In the genomic region with DNA sequence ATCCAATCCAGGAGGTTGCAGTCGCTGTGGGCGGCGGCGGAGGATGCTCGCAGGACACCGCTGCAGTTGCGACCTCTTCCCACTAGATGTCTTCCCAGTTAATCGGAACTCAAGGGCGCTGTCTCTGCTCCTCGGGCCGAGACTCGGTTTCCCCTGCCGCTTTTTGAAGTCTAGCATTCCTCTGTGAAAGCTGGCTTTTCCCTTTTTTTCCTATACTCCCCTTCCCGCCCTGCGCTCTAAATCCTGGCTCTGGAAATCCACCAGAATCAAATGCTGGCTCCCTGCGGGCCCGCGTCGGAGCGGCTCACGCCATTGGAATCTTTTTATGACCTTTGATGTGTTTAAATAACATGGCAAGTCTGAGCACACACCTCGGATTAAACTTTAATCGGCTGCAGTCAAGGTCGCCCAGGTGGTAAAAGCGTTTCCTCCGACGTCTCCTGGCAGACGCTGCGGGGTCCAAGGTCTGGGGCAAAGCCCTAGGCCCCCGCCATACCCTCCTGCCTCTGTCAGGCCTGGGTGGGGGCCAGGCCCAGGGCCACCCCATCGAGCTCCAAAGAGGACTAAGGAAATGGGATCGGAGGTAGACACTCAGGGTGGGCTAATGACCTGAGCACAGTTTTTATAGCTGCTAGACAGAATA, we compare ENCODE assay signal across 8 cellular contexts. TPM values are rescaled to one million over a fixed set of nuclear protein-coding genes. Genes with fewer than 3 reads are reported as not detected.
DNase-seq lines count a peak whose midpoint lies in the region; ATAC-seq and TF ChIP-seq lines count a peak whose summit lies in the region.

No MANE protein-coding gene starts in this region.

- peak overlapping the region; percentile 77 for H3K27ac Mint-ChIP-seq in Caco-2 (ENCODE audit: unreplicated experiment)
- H3K27ac Mint-ChIP-seq in activated B cell treated with CpG ODN at 0.5 μM for 24 hours, result no peak overlapping the region
- H3K27ac Mint-ChIP-seq in endothelial cell (ENCODE audit: unreplicated experiment), result no peak overlapping the region

- DNase-seq in Caco-2 (peak; percentile 74), HPDE6-E6E7 (ENCODE audit: extremely low spot score) (peak; percentile 53), activated B cell treated with CpG ODN at 0.5 μM for 24 hours (no peak), endothelial cell (ENCODE audit: low spot score) (peak; percentile 68), mucosa of gallbladder (ENCODE audit: low spot score) (peak; percentile 37), upper lobe of left lung (peak in 1 of 2 donors; percentile 80)

- H3K27me3 Mint-ChIP-seq in Caco-2 (ENCODE audit: insufficient read depth, unreplicated experiment), result peaks cover 2% of the 10 kb centered on the region
- peaks cover 75% of the 10 kb centered on the region for H3K27me3 Mint-ChIP-seq in activated B cell treated with CpG ODN at 0.5 μM for 24 hours
- H3K27me3 Mint-ChIP-seq in endothelial cell (ENCODE audit: unreplicated experiment), result peaks cover 25% of the 10 kb centered on the region

- H3K9me3 ChIP-seq in Caco-2, result no peaks in the 10 kb centered on the region
- H3K9me3 ChIP-seq in upper lobe of left lung, result no peaks in the 10 kb centered on the region

- H3K4me3 Mint-ChIP-seq in Caco-2 (ENCODE audit: unreplicated experiment) (peak overlapping the region; percentile 81), activated B cell treated with CpG ODN at 0.5 μM for 24 hours (peak overlapping the region; percentile 64), endothelial cell (ENCODE audit: unreplicated experiment) (no peak overlapping the region)

- no TSS peak for BruUV-seq in Caco-2 (replicated peaks; lab: Mats Ljungman, UMichigan)

- TF ChIP-seq CTCF in Caco-2 (IDR thresholded peaks at IDR 0.05; ENCODE audit: insufficient read depth in 1 of 2, low read depth in 1 of 2, low read length in 1 of 2, severe bottlenecking in 1 of 2, unreplicated experiment in 1 of 2) (peak; percentile 72 to 80), activated B cell treated with CpG ODN at 0.5 μM for 24 hours (IDR thresholded peaks at IDR 0.05) (no peak), endothelial cell (IDR thresholded peaks at IDR 0.05; ENCODE audit: unreplicated experiment) (peak; percentile 84), upper lobe of left lung (IDR thresholded peaks at IDR 0.05) (peak; percentile 66 to 79 (median 74))

- H3K9me3 Mint-ChIP-seq in Caco-2 (ENCODE audit: unreplicated experiment), result no peaks in the 10 kb centered on the region
- no peaks in the 10 kb centered on the region for H3K9me3 Mint-ChIP-seq in activated B cell treated with CpG ODN at 0.5 μM for 24 hours
- H3K9me3 Mint-ChIP-seq in endothelial cell (ENCODE audit: unreplicated experiment), result no peaks in the 10 kb centered on the region

- WGBS in upper lobe of left lung, 2 donors, result 10 to 11% methylated on average over 31 to 32 of the region's 32 CpGs

- H3K36me3 Mint-ChIP-seq in Caco-2 (ENCODE audit: insufficient read depth, unreplicated experiment) (no peaks in the 10 kb centered on the region), activated B cell treated with CpG ODN at 0.5 μM for 24 hours (ENCODE audit: low read depth) (no peaks in the 10 kb centered on the region), endothelial cell (ENCODE audit: low read depth, unreplicated experiment) (no peaks in the 10 kb centered on the region)

- TF ChIP-seq POLR2A in upper lobe of left lung (IDR thresholded peaks at IDR 0.05), result no peak

- POLR2A ChIA-PET in Caco-2 (lab: Charles Lee) (no interaction called here), activated B cell treated with CpG ODN at 0.5 μM for 24 hours (lab: Charles Lee) (no interaction called here)

- no peak overlapping the region for H3K27ac ChIP-seq in upper lobe of left lung

- H3K4me1 Mint-ChIP-seq in Caco-2 (ENCODE audit: low read depth, unreplicated experiment) (peaks cover 30% of the 10 kb centered on the region), activated B cell treated with CpG ODN at 0.5 μM for 24 hours (peaks cover 14% of the 10 kb centered on the region), endothelial cell (ENCODE audit: unreplicated experiment) (peaks cover 5% of the 10 kb centered on the region)

- H3K36me3 ChIP-seq in Caco-2 (ENCODE audit: control insufficient read depth, insufficient read depth, low read length), result no peaks in the 10 kb centered on the region
- no peaks in the 10 kb centered on the region for H3K36me3 ChIP-seq in upper lobe of left lung

- TF ChIP-seq EP300 in upper lobe of left lung (IDR thresholded peaks at IDR 0.05), result no peak

- intact Hi-C loops in Caco-2 (cut with micrococcal nuclease; ENCODE audit: unreplicated experiment), result loop anchor here (1.0 kb wide), 1 partner anchor 366 kb away; no protein-coding TSS in a partner anchor
- intact Hi-C loops in activated B cell treated with CpG ODN at 0.5 μM for 24 hours (cut with micrococcal nuclease), result loop anchor here (1.0 to 5.0 kb wide), 6 partner anchors 14 to 887 kb away; no protein-coding TSS in a partner anchor

- H3K27me3 ChIP-seq in Caco-2 (replicated peaks; ENCODE audit: control insufficient read depth, insufficient read depth, low read length) (no peaks in the 10 kb centered on the region), upper lobe of left lung (peaks cover 0 to 70% (median 33%) of the 10 kb centered on the region in 4 donors)

- CTCF ChIA-PET in Caco-2 (lab: Charles Lee), result interaction anchor here (0.8 to 1.0 kb wide), 3 partner anchors 11 to 364 kb away, joined by 3 to 4 read pairs (median 3); a partner anchor contains a TSS
- CTCF ChIA-PET in activated B cell treated with CpG ODN at 0.5 μM for 24 hours (lab: Charles Lee), result interaction anchor here (0.9 to 4.2 kb wide), 11 partner anchors 12 to 1416 kb away, joined by 3 to 26 read pairs (median 5); no protein-coding TSS in a partner anchor

- H3K4me1 ChIP-seq in Caco-2 (peaks cover 22% of the 10 kb centered on the region), upper lobe of left lung (peaks cover 9 to 22% (median 16%) of the 10 kb centered on the region in 4 donors)

- peak overlapping the region; percentile 30 for H3K4me3 ChIP-seq in Caco-2 (ENCODE audit: low read depth, low read length)
- peak overlapping the region in 2 of 4 donors; percentile 10 to 19 for H3K4me3 ChIP-seq in upper lobe of left lung

- ATAC-seq in activated B cell treated with CpG ODN at 0.5 μM for 24 hours (ENCODE audit: low read depth), result peak; percentile 49
- ATAC-seq in upper lobe of left lung (ENCODE audit: low FRiP score in 2 of 2), result peak; percentile 13 to 79
- ATAC-seq in GM19397 (IDR thresholded peaks at IDR 0.05; ENCODE audit: unreplicated experiment), result no peak
- ATAC-seq in GM18909 (IDR thresholded peaks at IDR 0.05; ENCODE audit: poor library complexity, unreplicated experiment), result no peak

RNA-seq across cellular contexts. Expression of a gene that starts 10.7 kb away (rescaled TPM):
- 0.68 and 1.3 TPM in 2 replicates for total RNA-seq in Caco-2 (2022)
- not detected in 2 replicates for total RNA-seq in activated B cell treated with CpG ODN at 0.5 μM for 24 hours
- total RNA-seq in endothelial cell (ENCODE audit: unreplicated experiment), result not detected
- total RNA-seq in mucosa of gallbladder, result 0.06 TPM
- not detected for total RNA-seq in upper lobe of left lung

RNA-seq across cellular contexts. Expression of a gene that starts 25.5 kb away (rescaled TPM):
- total RNA-seq in Caco-2 (2022), result 0.53 and 0.73 TPM in 2 replicates
- total RNA-seq in activated B cell treated with CpG ODN at 0.5 μM for 24 hours, result not detected in 2 replicates
- total RNA-seq in endothelial cell (ENCODE audit: unreplicated experiment), result not detected
- not detected for total RNA-seq in mucosa of gallbladder
- not detected for total RNA-seq in upper lobe of left lung

RNA-seq across cellular contexts. Expression of a gene that starts 32.0 kb away (rescaled TPM):
- not detected in 2 replicates for total RNA-seq in Caco-2 (2022)
- not detected in 2 replicates for total RNA-seq in activated B cell treated with CpG ODN at 0.5 μM for 24 hours
- total RNA-seq in endothelial cell (ENCODE audit: unreplicated experiment), result 0.51 TPM
- total RNA-seq in mucosa of gallbladder, result not detected
- total RNA-seq in upper lobe of left lung, result not detected

RNA-seq across cellular contexts. Expression of a gene that starts 36.4 kb away (rescaled TPM):
- 7.8 and 9.5 TPM in 2 replicates for total RNA-seq in Caco-2 (2022)
- total RNA-seq in activated B cell treated with CpG ODN at 0.5 μM for 24 hours, result 0.24 TPM in 1 of 2 replicates, not detected in the other
- total RNA-seq in endothelial cell (ENCODE audit: unreplicated experiment), result not detected
- 0.12 TPM for total RNA-seq in mucosa of gallbladder
- under 1 TPM in 2 of 6 donors, not detected in 4; 0.15 to 0.24 TPM for total RNA-seq in upper lobe of left lung

RNA-seq across cellular contexts. Expression of a gene that starts 45.2 kb away (rescaled TPM):
- total RNA-seq in Caco-2 (2022), result 14.4 and 16.7 TPM in 2 replicates
- not detected in 2 replicates for total RNA-seq in activated B cell treated with CpG ODN at 0.5 μM for 24 hours
- total RNA-seq in endothelial cell (ENCODE audit: unreplicated experiment), result 0.80 TPM
- 0.17 TPM for total RNA-seq in mucosa of gallbladder
- 1 to 10 TPM in 2 of 6 donors, under 1 TPM in 3, not detected in 1; 0.30 to 6.1 (median 0.49) TPM for total RNA-seq in upper lobe of left lung

Comparison
In these comparisons a context has a peak if more than half of its experiments do, and no peak if none do; other contexts are left out.
1. ATAC-seq: peak in activated B cell treated with CpG ODN at 0.5 μM for 24 hours (single experiment) and upper lobe of left lung (2 of 2); none in GM19397 (single experiment) and GM18909 (single experiment).